In the genomic region with DNA sequence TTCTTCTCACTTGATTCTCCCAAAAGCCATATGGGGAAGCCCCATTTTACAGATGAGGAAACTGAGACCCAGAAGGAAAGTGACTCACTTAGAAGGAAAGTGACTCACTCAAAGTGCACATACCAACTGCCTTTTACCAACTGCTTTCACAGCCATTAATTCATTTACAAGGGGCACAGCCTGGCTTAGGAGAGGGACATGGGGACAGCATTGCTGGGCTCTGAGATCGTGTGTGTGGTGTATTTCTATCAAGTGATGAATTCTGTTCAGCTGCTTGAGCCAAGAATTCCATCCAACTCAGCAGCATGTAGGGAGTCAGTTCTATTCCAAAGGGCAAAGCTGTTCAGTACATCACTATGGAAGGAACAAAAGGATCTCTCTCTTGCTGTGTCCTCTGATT, we compare ENCODE assay signal across 23 cellular contexts. TPM values are rescaled to one million over a fixed set of nuclear protein-coding genes. Genes with fewer than 3 reads are reported as not detected.
DNase-seq lines count a peak whose midpoint lies in the region; ATAC-seq and TF ChIP-seq lines count a peak whose summit lies in the region.
"Had no signal": no experiment of that assay in that cellular context is flagged by ENCODE, and none has a peak within 500 bp of the region (broad histone marks: within the 10 kb centered on the region; RNA-seq: fewer than 3 reads in every experiment).

No MANE protein-coding gene starts in this region.

- peaks cover 3% of the 10 kb centered on the region for H3K9me3 Mint-ChIP-seq in activated naive CD4-positive, alpha-beta T cell treated with anti-CD3 and anti-CD28 coated beads for 36 hours
- H3K9me3 Mint-ChIP-seq in activated T-helper 17 cell treated with anti-CD3 and anti-CD28 coated beads, Interleukin-2, amount 50 U/mL, for 72 hours = peaks cover 4% of the 10 kb centered on the region
- H3K9me3 Mint-ChIP-seq: stimulated activated effector memory CD8-positive, alpha-beta T cell treated with anti-CD3 and anti-CD28 coated beads, Interleukin-12 subunit alpha, Interleukin-12 subunit beta, amount 100 ng/mL, for 72 hours had no signal

- no peaks in the 10 kb centered on the region for H3K4me1 ChIP-seq in thyroid gland
- H3K4me1 ChIP-seq: esophagus muscularis mucosa had no signal

- ATAC-seq in activated T-helper 17 cell treated with anti-CD3 and anti-CD28 coated beads, Interleukin-2, amount 50 U/mL, for 72 hours (replicated peaks) = peak; percentile 53
- ATAC-seq: HCT116; naive thymus-derived CD4-positive, alpha-beta T cell; stimulated activated effector memory CD8-positive, alpha-beta T cell treated with anti-CD3 and anti-CD28 coated beads, Interleukin-12 subunit alpha, Interleukin-12 subunit beta, amount 100 ng/mL, for 72 hours had no signal

- WGBS in thyroid gland, 2 donors = 33 to 47% methylated on average over 1 of the region's 1 CpG

- TF ChIP-seq POLR2A in thyroid gland (IDR thresholded peaks at IDR 0.05) = no peak

- no peak overlapping the region for H3K4me3 Mint-ChIP-seq in activated naive CD4-positive, alpha-beta T cell treated with anti-CD3 and anti-CD28 coated beads for 36 hours
- no peak overlapping the region for H3K4me3 Mint-ChIP-seq in activated T-helper 17 cell treated with anti-CD3 and anti-CD28 coated beads, Interleukin-2, amount 50 U/mL, for 72 hours
- H3K4me3 Mint-ChIP-seq: activated B cell treated with CpG ODN at 0.5 μM for 24 hours; naive thymus-derived CD4-positive, alpha-beta T cell; stimulated activated effector memory CD8-positive, alpha-beta T cell treated with anti-CD3 and anti-CD28 coated beads, Interleukin-12 subunit alpha, Interleukin-12 subunit beta, amount 100 ng/mL, for 72 hours had no signal

- no peak for TF ChIP-seq CTCF in thyroid gland (IDR thresholded peaks at IDR 0.05)

- H3K27ac ChIP-seq in thyroid gland = no peak overlapping the region
- H3K27ac ChIP-seq: brain microvascular endothelial cell, coronary artery, esophagus muscularis mucosa had no signal

- in situ Hi-C loops in G401 (cut with HindIII; ENCODE audit: low sequenced_read_pairs) = no loop called here

- peaks cover 8% of the 10 kb centered on the region for H3K27me3 Mint-ChIP-seq in activated naive CD4-positive, alpha-beta T cell treated with anti-CD3 and anti-CD28 coated beads for 36 hours (ENCODE audit: low read depth)
- peaks cover 16% of the 10 kb centered on the region for H3K27me3 Mint-ChIP-seq in activated T-helper 17 cell treated with anti-CD3 and anti-CD28 coated beads, Interleukin-2, amount 50 U/mL, for 72 hours

- H3K27me3 ChIP-seq in thyroid gland = no peaks in the 10 kb centered on the region
- H3K27me3 ChIP-seq: brain microvascular endothelial cell, esophagus muscularis mucosa had no signal

- H3K36me3 ChIP-seq in thyroid gland = no peaks in the 10 kb centered on the region
- H3K36me3 ChIP-seq: brain microvascular endothelial cell, esophagus muscularis mucosa had no signal

- no peaks in the 10 kb centered on the region for H3K36me3 Mint-ChIP-seq in activated naive CD4-positive, alpha-beta T cell treated with anti-CD3 and anti-CD28 coated beads for 36 hours (ENCODE audit: low read depth)
- no peaks in the 10 kb centered on the region for H3K36me3 Mint-ChIP-seq in activated T-helper 17 cell treated with anti-CD3 and anti-CD28 coated beads, Interleukin-2, amount 50 U/mL, for 72 hours (ENCODE audit: low read depth)

- no peak overlapping the region for H3K4me3 ChIP-seq in thyroid gland (replicated peaks in 1 of 3)
- H3K4me3 ChIP-seq: coronary artery, esophagus muscularis mucosa had no signal

- DNase-seq in activated naive CD4-positive, alpha-beta T cell treated with anti-CD3 and anti-CD28 coated beads for 36 hours = peak; percentile 16
- no peak for DNase-seq in activated naive CD4-positive, alpha-beta T cell treated with Interleukin-2 at 50 U/mL for 16 hours
- DNase-seq in G401 (ENCODE audit: low spot score) (peak; percentile 83), islet precursor cell (peak; percentile 72), activated gamma-delta T cell treated with Interleukin-2 at 50 U/mL for 16 hours (no peak), thyroid gland (no peak), mesenteric fat pad (ENCODE audit: low spot score) (no peak)
- DNase-seq: activated B cell treated with CpG ODN at 0.5 μM for 24 hours; activated CD4-positive, alpha-beta T cell treated with anti-CD3 and anti-CD28 coated beads, Interleukin-2, amount 50 U/mL, for 48 hours; activated CD8-positive, alpha-beta memory T cell treated with anti-CD3 and anti-CD28 coated beads, Interleukin-2, amount 50 U/mL, for 4 hours; brain microvascular endothelial cell; MM.1S; naive thymus-derived CD4-positive, alpha-beta T cell; NCI-H146; nucleus accumbens; Right ventricle myocardium superior; stimulated activated CD4-positive, alpha-beta T cell treated with anti-CD3 and anti-CD28 coated beads, Interleukin-2, amount 100 ng/mL, for 48 hours; SW 1271 had no signal

- CTCF ChIA-PET in activated naive CD4-positive, alpha-beta T cell treated with anti-CD3 and anti-CD28 coated beads for 36 hours (lab: Charles Lee) = no interaction called here

- H3K4me1 Mint-ChIP-seq in activated naive CD4-positive, alpha-beta T cell treated with anti-CD3 and anti-CD28 coated beads for 36 hours (ENCODE audit: low read depth) = peaks cover 9% of the 10 kb centered on the region
- no peaks in the 10 kb centered on the region for H3K4me1 Mint-ChIP-seq in activated T-helper 17 cell treated with anti-CD3 and anti-CD28 coated beads, Interleukin-2, amount 50 U/mL, for 72 hours
- H3K4me1 Mint-ChIP-seq: stimulated activated effector memory CD8-positive, alpha-beta T cell treated with anti-CD3 and anti-CD28 coated beads, Interleukin-12 subunit alpha, Interleukin-12 subunit beta, amount 100 ng/mL, for 72 hours had no signal

- H3K9me3 ChIP-seq in thyroid gland = no peaks in the 10 kb centered on the region
- H3K9me3 ChIP-seq: esophagus muscularis mucosa had no signal

- peak overlapping the region; percentile 57 for H3K27ac Mint-ChIP-seq in activated naive CD4-positive, alpha-beta T cell treated with anti-CD3 and anti-CD28 coated beads for 36 hours
- H3K27ac Mint-ChIP-seq in activated T-helper 17 cell treated with anti-CD3 and anti-CD28 coated beads, Interleukin-2, amount 50 U/mL, for 72 hours = no peak overlapping the region
- H3K27ac Mint-ChIP-seq: activated B cell treated with CpG ODN at 0.5 μM for 24 hours; naive thymus-derived CD4-positive, alpha-beta T cell; stimulated activated effector memory CD8-positive, alpha-beta T cell treated with anti-CD3 and anti-CD28 coated beads, Interleukin-12 subunit alpha, Interleukin-12 subunit beta, amount 100 ng/mL, for 72 hours had no signal

- intact Hi-C loops in activated naive CD4-positive, alpha-beta T cell treated with anti-CD3 and anti-CD28 coated beads for 36 hours (cut with micrococcal nuclease) = loop anchor here (1.0 kb wide), 1 partner anchor 23 kb away; the partner anchor contains the start of gene PAK1
- intact Hi-C loops in thyroid gland (cut with DNase I) = no loop called here

RNA-seq across cellular contexts. Expression of gene PAK1, which starts 23.5 kb away (rescaled TPM):
- total RNA-seq in activated naive CD4-positive, alpha-beta T cell treated with anti-CD3 and anti-CD28 coated beads for 36 hours = 10 to 100 TPM; 45.8 to 49.5 TPM
- total RNA-seq in G401 (2014; rRNA removed; shearing (Covaris generic)) = 25.7 and 42.8 TPM in 2 replicates
- 10 to 100 TPM; 26.2 to 42.0 TPM for total RNA-seq in activated T-helper 17 cell treated with anti-CD3 and anti-CD28 coated beads, Interleukin-2, amount 50 U/mL, for 72 hours
- total RNA-seq in thyroid gland = 100 to 1,000 TPM in 1 of 4 donors, 10 to 100 TPM in 3; 47.0 to 110 (median 84.0) TPM
- total RNA-seq in mesenteric fat pad = 27.4 TPM

Comparison
In these comparisons a context has a peak if more than half of its experiments do, and no peak if none do; other contexts are left out.
1. DNase-seq: peak in activated naive CD4-positive, alpha-beta T cell treated with anti-CD3 and anti-CD28 coated beads for 36 hours (single experiment), G401 (single experiment) and islet precursor cell (single experiment); none in activated naive CD4-positive, alpha-beta T cell treated with Interleukin-2 at 50 U/mL for 16 hours (single experiment), activated gamma-delta T cell treated with Interleukin-2 at 50 U/mL for 16 hours (single experiment), thyroid gland (0 of 2) and mesenteric fat pad (single experiment).